ENCODE assay signal across 26 cellular contexts in genomic region chr4:144817081-144817480, GRCh38.
"Had no signal": no experiment of that assay in that cellular context is flagged by ENCODE, and none has a peak within 500 bp of the region (broad histone marks: within the 10 kb centered on the region; RNA-seq: fewer than 3 reads in every experiment).

No MANE protein-coding gene starts in this region.

- H3K4me3 ChIP-seq: pancreas, prostate gland, right atrium auricular region, right lobe of liver, sigmoid colon, stomach, thoracic aorta, thyroid gland, tibial nerve, upper lobe of left lung, vagina had no signal

- H3K27ac Mint-ChIP-seq: natural killer cell treated with Interleukin-12 subunit alpha and Interleukin-12 subunit beta and Interleukin-15 and Interleukin-18, amount 100 ng/mL, for 72 hours; nephron progenitor cell; stimulated activated effector memory CD8-positive, alpha-beta T cell treated with anti-CD3 and anti-CD28 coated beads, Interleukin-12 subunit alpha, Interleukin-12 subunit beta, amount 100 ng/mL, for 72 hours; stimulated activated naive B cell treated with anti-CD40 and anti-IgM and Interleukin-4, amounts not matched to agents 10 μg/mL and 1 μg/mL and 100 μg/mL, for 72 hours; stimulated activated naive CD8-positive, alpha-beta T cell treated with anti-CD3 and anti-CD28 coated beads, Interleukin-15, Interleukin-2, amounts not matched to agents 100 ng/mL and 50 ng/mL, for 24 hours had no signal

- H3K4me3 Mint-ChIP-seq: natural killer cell treated with Interleukin-12 subunit alpha and Interleukin-12 subunit beta and Interleukin-15 and Interleukin-18, amount 100 ng/mL, for 72 hours; nephron progenitor cell; neural crest cell; stimulated activated effector memory CD8-positive, alpha-beta T cell treated with anti-CD3 and anti-CD28 coated beads, Interleukin-12 subunit alpha, Interleukin-12 subunit beta, amount 100 ng/mL, for 72 hours; stimulated activated naive B cell treated with anti-CD40 and anti-IgM and Interleukin-4, amounts not matched to agents 10 μg/mL and 1 μg/mL and 100 μg/mL, for 72 hours; stimulated activated naive CD8-positive, alpha-beta T cell treated with anti-CD3 and anti-CD28 coated beads, Interleukin-15, Interleukin-2, amounts not matched to agents 100 ng/mL and 50 ng/mL, for 24 hours had no signal

- H3K4me1 Mint-ChIP-seq: nephron progenitor cell; stimulated activated effector memory CD8-positive, alpha-beta T cell treated with anti-CD3 and anti-CD28 coated beads, Interleukin-12 subunit alpha, Interleukin-12 subunit beta, amount 100 ng/mL, for 72 hours; stimulated activated naive B cell treated with anti-CD40 and anti-IgM and Interleukin-4, amounts not matched to agents 10 μg/mL and 1 μg/mL and 100 μg/mL, for 72 hours had no signal

- H3K27me3 Mint-ChIP-seq: natural killer cell treated with Interleukin-12 subunit alpha and Interleukin-12 subunit beta and Interleukin-15 and Interleukin-18, amount 100 ng/mL, for 72 hours had no signal

- DNase-seq: nephron progenitor cell; nucleus accumbens; pancreas; retina; right lobe of liver; sigmoid colon; small intestine; stimulated activated CD4-positive, alpha-beta T cell treated with anti-CD3 and anti-CD28 coated beads, Interleukin-15, amount 100 ng/mL, for 24 hours; stimulated activated CD4-positive, alpha-beta T cell treated with anti-CD3 and anti-CD28 coated beads, Interleukin-2, amount 100 ng/mL, for 24 hours; stimulated activated CD4-positive, alpha-beta T cell treated with anti-CD3 and anti-CD28 coated beads, Interleukin-2, amount 100 ng/mL, for 48 hours; stimulated activated CD4-positive, alpha-beta T cell treated with anti-CD3 and anti-CD28 coated beads, Interleukin-4, amount 100 ng/mL, for 24 hours; stimulated activated naive B cell treated with anti-CD40 and anti-IgM and Interleukin-4, amounts not matched to agents 10 μg/mL and 1 μg/mL and 100 μg/mL, for 72 hours; stimulated activated naive CD4-positive, alpha-beta T cell treated with Interleukin-2 at 50 U/mL for 16 hours; stomach; thyroid gland; trophoblast cell; upper lobe of left lung had no signal

- H3K36me3 Mint-ChIP-seq: natural killer cell treated with Interleukin-12 subunit alpha and Interleukin-12 subunit beta and Interleukin-15 and Interleukin-18, amount 100 ng/mL, for 72 hours; stimulated activated effector memory CD8-positive, alpha-beta T cell treated with anti-CD3 and anti-CD28 coated beads, Interleukin-12 subunit alpha, Interleukin-12 subunit beta, amount 100 ng/mL, for 72 hours; stimulated activated naive B cell treated with anti-CD40 and anti-IgM and Interleukin-4, amounts not matched to agents 10 μg/mL and 1 μg/mL and 100 μg/mL, for 72 hours had no signal

- ATAC-seq: natural killer cell treated with Interleukin-12 subunit alpha and Interleukin-12 subunit beta and Interleukin-15 and Interleukin-18, amount 100 ng/mL, for 72 hours; pancreas; right lobe of liver; stimulated activated effector memory CD8-positive, alpha-beta T cell treated with anti-CD3 and anti-CD28 coated beads, Interleukin-12 subunit alpha, Interleukin-12 subunit beta, amount 100 ng/mL, for 72 hours; stimulated activated naive B cell treated with anti-CD40 and anti-IgM and Interleukin-4, amounts not matched to agents 10 μg/mL and 1 μg/mL and 100 μg/mL, for 72 hours had no signal

- H3K9me3 Mint-ChIP-seq: stimulated activated effector memory CD8-positive, alpha-beta T cell treated with anti-CD3 and anti-CD28 coated beads, Interleukin-12 subunit alpha, Interleukin-12 subunit beta, amount 100 ng/mL, for 72 hours had no signal
